In genomic region chr3:32816439-32817194, GRCh38 we compare ENCODE assay signal across 9 cellular contexts. TPM values are rescaled to one million over a fixed set of nuclear protein-coding genes. Genes with fewer than 3 reads are reported as not detected.
DNase-seq lines count a peak whose midpoint lies in the region; ATAC-seq, FAIRE-seq and TF ChIP-seq lines count a peak whose summit lies in the region.
"Had no signal": no experiment of that assay in that cellular context is flagged by ENCODE, and none has a peak within 500 bp of the region (broad histone marks: within the 10 kb centered on the region; RNA-seq: fewer than 3 reads in every experiment).

No MANE protein-coding gene starts in this region.

- no peak overlapping the region for H3K27ac ChIP-seq in AG04450 (ENCODE audit: low read depth, low read length)

- H3K9me3 Mint-ChIP-seq in activated CD4-positive, alpha-beta memory T cell treated with anti-CD3 and anti-CD28 coated beads, Interleukin-2, amount 10 ng/mL, durations not matched to agents 7 days and 5 days, result no peaks in the 10 kb centered on the region
- H3K9me3 Mint-ChIP-seq in progenitor cell of endocrine pancreas (ENCODE audit: low read depth), result peaks cover 1% of the 10 kb centered on the region

- TF ChIP-seq CTCF in AG04450 (IDR thresholded peaks at IDR 0.05; ENCODE audit: low read depth, low read length) (no peak), progenitor cell of endocrine pancreas (IDR thresholded peaks at IDR 0.05; ENCODE audit: unreplicated experiment) (no peak)

- peaks cover 31% of the 10 kb centered on the region for H3K4me1 Mint-ChIP-seq in activated CD4-positive, alpha-beta memory T cell treated with anti-CD3 and anti-CD28 coated beads, Interleukin-2, amount 10 ng/mL, durations not matched to agents 7 days and 5 days
- H3K4me1 Mint-ChIP-seq in progenitor cell of endocrine pancreas (ENCODE audit: low read depth), result peaks cover 47% of the 10 kb centered on the region

- H3K27me3 ChIP-seq in AG04450 (ENCODE audit: control insufficient read depth, insufficient read depth, low read length), result peaks cover 69% of the 10 kb centered on the region

- H3K4me3 Mint-ChIP-seq in activated CD4-positive, alpha-beta memory T cell treated with anti-CD3 and anti-CD28 coated beads, Interleukin-2, amount 10 ng/mL, durations not matched to agents 7 days and 5 days, result peak overlapping the region; percentile 54
- peak overlapping the region; percentile 92 for H3K4me3 Mint-ChIP-seq in progenitor cell of endocrine pancreas (ENCODE audit: low read depth)

- H3K27me3 Mint-ChIP-seq in activated CD4-positive, alpha-beta memory T cell treated with anti-CD3 and anti-CD28 coated beads, Interleukin-2, amount 10 ng/mL, durations not matched to agents 7 days and 5 days, result peaks cover 68% of the 10 kb centered on the region
- H3K27me3 Mint-ChIP-seq in progenitor cell of endocrine pancreas, result no peaks in the 10 kb centered on the region

- DNase-seq in AG04450 (ENCODE audit: low read depth, low spot score) (no peak), GM18507 (ENCODE audit: extremely low spot score, insufficient read length, low read depth) (peak; percentile 14), germinal center (ENCODE audit: low spot score) (peak; percentile 37), progenitor cell of endocrine pancreas (ENCODE audit: low spot score, unreplicated experiment) (peak; percentile 59)
- DNase-seq in activated CD4-positive, alpha-beta memory T cell treated with anti-CD3 and anti-CD28 coated beads, Interleukin-2, amount 10 ng/mL, durations not matched to agents 7 days and 5 days, result no peak

- H3K9me3 ChIP-seq in AG04450 (ENCODE audit: control insufficient read depth, insufficient read depth, low read length), result peaks cover 15% of the 10 kb centered on the region

- no peak overlapping the region for H3K27ac Mint-ChIP-seq in activated CD4-positive, alpha-beta memory T cell treated with anti-CD3 and anti-CD28 coated beads, Interleukin-2, amount 10 ng/mL, durations not matched to agents 7 days and 5 days
- peak overlapping the region; percentile 97 for H3K27ac Mint-ChIP-seq in progenitor cell of endocrine pancreas

- no peak for FAIRE-seq in GM18507 (lab: Jason Lieb, UNC)

- CTCF ChIA-PET in AG04450 (lab: Charles Lee), result no interaction called here
- CTCF ChIA-PET in activated CD4-positive, alpha-beta memory T cell treated with anti-CD3 and anti-CD28 coated beads, Interleukin-2, amount 10 ng/mL, durations not matched to agents 7 days and 5 days (lab: Charles Lee), result interaction anchor here (1.0 kb wide), 1 partner anchor 117 kb away, joined by 3 read pairs; no protein-coding TSS in a partner anchor

- H3K36me3 Mint-ChIP-seq in activated CD4-positive, alpha-beta memory T cell treated with anti-CD3 and anti-CD28 coated beads, Interleukin-2, amount 10 ng/mL, durations not matched to agents 7 days and 5 days (ENCODE audit: low read depth), result no peaks in the 10 kb centered on the region
- peaks cover 7% of the 10 kb centered on the region for H3K36me3 Mint-ChIP-seq in progenitor cell of endocrine pancreas (ENCODE audit: insufficient read depth)

- POLR2A ChIA-PET in AG04450 (lab: Yijun Ruan, JAX), result no interaction called here
- POLR2A ChIA-PET in activated CD4-positive, alpha-beta memory T cell treated with anti-CD3 and anti-CD28 coated beads, Interleukin-2, amount 10 ng/mL, durations not matched to agents 7 days and 5 days (lab: Charles Lee), result no interaction called here

- no peak for ATAC-seq in HG03342 (IDR thresholded peaks at IDR 0.05; ENCODE audit: unreplicated experiment)
- ATAC-seq in HG03565 (IDR thresholded peaks at IDR 0.05; ENCODE audit: unreplicated experiment), result no peak
- ATAC-seq in GM18861 (IDR thresholded peaks at IDR 0.05; ENCODE audit: unreplicated experiment), result no peak

- H3K4me3 ChIP-seq in AG04450 (ENCODE audit: low read depth, low read length), result peak overlapping the region; percentile 32; the same call in 1 of the 2 replicates

RNA-seq across cellular contexts. Expression of gene TRIM71, which starts 1.2 kb away (rescaled TPM):
- not detected in 2 replicates for polyA plus RNA-seq in AG04450 (2011; rRNA removed)
- polyA minus RNA-seq in AG04450 (2011; rRNA and poly(A)+ RNA removed), result not detected in 2 replicates
- not detected for total RNA-seq in activated CD4-positive, alpha-beta memory T cell treated with anti-CD3 and anti-CD28 coated beads, Interleukin-2, amount 10 ng/mL, durations not matched to agents 7 days and 5 days
- 61.3 and 61.6 TPM in 2 replicates for total RNA-seq in progenitor cell of endocrine pancreas
- total RNA-seq: glomerular endothelial cell had no signal

Comparison
In these comparisons a context has a peak if more than half of its experiments do, and no peak if none do; other contexts are left out.
1. DNase-seq: peak in GM18507 (single experiment), germinal center (single experiment) and progenitor cell of endocrine pancreas (single experiment); none in AG04450 (single experiment) and activated CD4-positive, alpha-beta memory T cell treated with anti-CD3 and anti-CD28 coated beads, Interleukin-2, amount 10 ng/mL, durations not matched to agents 7 days and 5 days (single experiment).
2. RNA of gene TRIM71, which starts 1.2 kb away (total RNA-seq): 61.3 to 61.6 TPM in progenitor cell of endocrine pancreas; not detected in activated CD4-positive, alpha-beta memory T cell treated with anti-CD3 and anti-CD28 coated beads, Interleukin-2, amount 10 ng/mL, durations not matched to agents 7 days and 5 days; every median in the first group is over 10 times any median in the second.